ENCODE assay signal across 1 cellular context in the genomic region with DNA sequence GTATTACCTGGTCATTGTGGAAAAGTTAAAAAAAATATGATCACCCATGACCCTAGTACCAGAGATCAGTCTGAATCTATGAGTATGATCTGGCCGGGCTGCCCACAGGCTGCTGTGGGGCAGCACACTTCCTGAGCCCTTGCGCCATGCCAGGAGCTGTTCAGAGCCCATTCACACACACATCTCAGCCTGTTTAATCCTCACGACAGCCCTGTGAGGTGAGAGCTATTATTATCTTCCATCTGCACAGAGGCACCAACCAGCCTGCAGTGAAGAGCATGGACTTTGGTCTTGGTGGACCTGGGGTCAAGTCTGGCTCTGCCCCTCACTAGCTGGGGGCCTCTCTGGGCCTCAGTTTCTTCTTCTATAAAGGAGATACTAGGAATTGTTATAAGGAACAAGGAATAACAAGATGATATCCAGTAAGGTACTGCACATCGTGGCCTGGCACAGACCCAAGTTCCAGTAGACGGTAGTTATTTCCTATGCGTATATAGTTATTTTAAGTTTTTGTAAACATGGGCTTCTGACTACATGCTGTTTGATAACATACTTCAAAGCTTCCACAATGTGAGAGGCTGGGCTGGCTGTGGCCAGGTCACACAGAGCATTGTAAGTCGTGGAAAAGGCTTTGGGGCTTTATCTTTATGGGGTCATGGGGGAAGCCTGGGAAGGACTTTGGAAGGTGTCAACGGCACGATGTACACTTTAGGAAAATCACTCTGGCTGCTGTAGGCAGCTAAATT.
TF ChIP-seq lines count a peak whose summit lies in the region.

No MANE protein-coding gene starts in this region.

TF ChIP-seq in HepG2, 621 proteins besides CTCF, POLR2A, EP300 and RAD21:
- TF ChIP-seq HDAC1 (CRISPR knock-in tag; IDR thresholded peaks at IDR 0.05) = 0 out of 2 replicates have a peak, but pooled peaks have one; percentile 19
- no peak for TF ChIP-seq LCORL (IDR thresholded peaks at IDR 0.05)
- TF ChIP-seq LCORL (CRISPR knock-in tag; IDR thresholded peaks at IDR 0.05) = 0 out of 2 replicates have a peak, but pooled peaks have one; percentile 20
- TF ChIP-seq, protein P1, sequence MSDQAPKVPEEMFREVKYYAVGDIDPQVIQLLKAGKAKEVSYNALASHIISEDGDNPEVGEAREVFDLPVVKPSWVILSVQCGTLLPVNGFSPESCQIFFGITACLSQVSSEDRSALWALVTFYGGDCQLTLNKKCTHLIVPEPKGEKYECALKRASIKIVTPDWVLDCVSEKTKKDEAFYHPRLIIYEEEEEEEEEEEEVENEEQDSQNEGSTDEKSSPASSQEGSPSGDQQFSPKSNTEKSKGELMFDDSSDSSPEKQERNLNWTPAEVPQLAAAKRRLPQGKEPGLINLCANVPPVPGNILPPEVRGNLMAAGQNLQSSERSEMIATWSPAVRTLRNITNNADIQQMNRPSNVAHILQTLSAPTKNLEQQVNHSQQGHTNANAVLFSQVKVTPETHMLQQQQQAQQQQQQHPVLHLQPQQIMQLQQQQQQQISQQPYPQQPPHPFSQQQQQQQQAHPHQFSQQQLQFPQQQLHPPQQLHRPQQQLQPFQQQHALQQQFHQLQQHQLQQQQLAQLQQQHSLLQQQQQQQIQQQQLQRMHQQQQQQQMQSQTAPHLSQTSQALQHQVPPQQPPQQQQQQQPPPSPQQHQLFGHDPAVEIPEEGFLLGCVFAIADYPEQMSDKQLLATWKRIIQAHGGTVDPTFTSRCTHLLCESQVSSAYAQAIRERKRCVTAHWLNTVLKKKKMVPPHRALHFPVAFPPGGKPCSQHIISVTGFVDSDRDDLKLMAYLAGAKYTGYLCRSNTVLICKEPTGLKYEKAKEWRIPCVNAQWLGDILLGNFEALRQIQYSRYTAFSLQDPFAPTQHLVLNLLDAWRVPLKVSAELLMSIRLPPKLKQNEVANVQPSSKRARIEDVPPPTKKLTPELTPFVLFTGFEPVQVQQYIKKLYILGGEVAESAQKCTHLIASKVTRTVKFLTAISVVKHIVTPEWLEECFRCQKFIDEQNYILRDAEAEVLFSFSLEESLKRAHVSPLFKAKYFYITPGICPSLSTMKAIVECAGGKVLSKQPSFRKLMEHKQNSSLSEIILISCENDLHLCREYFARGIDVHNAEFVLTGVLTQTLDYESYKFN (CRISPR knock-in tag; conservative IDR thresholded peaks at IDR 0.05) = 0 out of 2 replicates have a peak, but pooled peaks have one; percentile 17
- TF ChIP-seq HNF4A (CRISPR knock-in tag; IDR thresholded peaks at IDR 0.05) = 0 out of 2 replicates have a peak, but pooled peaks have one; percentile 1
- TF ChIP-seq RARA (CRISPR knock-in tag; IDR thresholded peaks at IDR 0.05) = peak; percentile 14; the same call in 1 of the 2 replicates
- TF ChIP-seq ZNF160 (CRISPR knock-in tag; IDR thresholded peaks at IDR 0.05) = no peak
- peak; percentile 45; the same call in 1 of the 2 replicates for TF ChIP-seq NCOR1 (IDR thresholded peaks at IDR 0.05; ENCODE audit: borderline replicate concordance, low read length)
- TF ChIP-seq HNRNPH1 (optimal IDR thresholded peaks at IDR 0.05; ENCODE audit: low read depth, low read length) = no peak
